8 cellular contexts compared by ENCODE assay signal in genomic region chr12:46383654-46384450, GRCh38.
A peak's percentile ranks its signal among the peaks of the same experiment; 100 is the strongest.
DNase-seq lines count a peak whose midpoint lies in the region; ATAC-seq and TF ChIP-seq lines count a peak whose summit lies in the region.

No MANE protein-coding gene starts in this region.

- DNase-seq in AG08395 (ENCODE audit: low spot score) (peak; percentile 63), NCI-H748 treated with DMSO at 0.1 percent for 48 hours (lab: John Stamatoyannopoulos, UW) (peak; percentile 24), activated T-cell treated with anti-CD3 and anti-CD28 coated beads for 1 hour (ENCODE audit: low read depth) (peak; percentile 54), epithelial cell of esophagus (ENCODE audit: low read depth) (peak; percentile 93)
- peak; percentile 83 for DNase-seq in stimulated activated CD8-positive, alpha-beta memory T cell treated with anti-CD3 and anti-CD28 coated beads, Interleukin-4, amount 100 ng/mL, for 48 hours

- ATAC-seq in GM18861 (IDR thresholded peaks at IDR 0.05; ENCODE audit: unreplicated experiment) (peak; percentile 29), HG03097 (IDR thresholded peaks at IDR 0.05; ENCODE audit: low FRiP score, unreplicated experiment) (peak; percentile 30)

- H3K36me3 ChIP-seq in muscle layer of colon (ENCODE audit: insufficient read depth, low read length): no peaks in the 10 kb centered on the region

- TF ChIP-seq CTCF in epithelial cell of esophagus (IDR thresholded peaks at IDR 0.05; ENCODE audit: insufficient read depth, low read depth, low read length, missing control alignments): no peak

- peak overlapping the region; percentile 99 for H3K27ac ChIP-seq in muscle layer of colon (ENCODE audit: low read depth, low read length)

- H3K9me3 ChIP-seq in muscle layer of colon (ENCODE audit: low read length): no peaks in the 10 kb centered on the region

- H3K4me1 ChIP-seq in muscle layer of colon (ENCODE audit: insufficient read depth, low read length): peaks cover 44% of the 10 kb centered on the region

- peak overlapping the region; percentile 73 for H3K9ac ChIP-seq in muscle layer of colon (ENCODE audit: low read length)

- H3K4me3 ChIP-seq in epithelial cell of esophagus (ENCODE audit: low read length): peak overlapping the region; percentile 71
- H3K4me3 ChIP-seq in muscle layer of colon (ENCODE audit: low read depth in 1 of 2, low read length in 2 of 2): peak overlapping the region; percentile 66 to 86

- no peaks in the 10 kb centered on the region for H3K27me3 ChIP-seq in muscle layer of colon (ENCODE audit: control insufficient read depth in 1 of 2, insufficient read depth in 2 of 2, low read length in 2 of 2)

Comparison
In these comparisons a context has a peak if more than half of its experiments do, and no peak if none do; other contexts are left out.
1. Peak in every context shown above with its lines: DNase-seq, ATAC-seq, H3K4me3 ChIP-seq and H3K27ac ChIP-seq.
2. DNase-seq: peak in every context shown above with its lines; median percentile 93 in epithelial cell of esophagus; 83 in stimulated activated CD8-positive, alpha-beta memory T cell treated with anti-CD3 and anti-CD28 coated beads, Interleukin-4, amount 100 ng/mL, for 48 hours; 63 in AG08395; 54 in activated T-cell treated with anti-CD3 and anti-CD28 coated beads for 1 hour; 24 in NCI-H748 treated with DMSO at 0.1 percent for 48 hours.